ENCODE assay signal across 17 cellular contexts in genomic region chr3:71885001-71885400, GRCh38.
"Had no signal": no experiment of that assay in that cellular context is flagged by ENCODE, and none has a peak within 500 bp of the region (broad histone marks: within the 10 kb centered on the region; RNA-seq: fewer than 3 reads in every experiment).

No MANE protein-coding gene starts in this region.

- H3K9me3 Mint-ChIP-seq: activated naive CD8-positive, alpha-beta T cell treated with anti-CD3 and anti-CD28 coated beads, Interleukin-2, amount 10 ng/mL, durations not matched to agents 7 days and 5 days; dendritic cell treated with granulocyte-macrophage colony-stimulating factor and Interleukin-4, amounts not matched to agents 40 ng/mL and 50 ng/mL, for 4 days; memory B cell; natural killer cell; stimulated activated memory B cell treated with anti-CD40 and anti-IgM and Interleukin-4, amounts not matched to agents 10 μg/mL and 1 μg/mL and 100 μg/mL, for 72 hours had no signal

- DNase-seq: activated CD4-positive, alpha-beta T cell treated with anti-CD3 and anti-CD28 coated beads, Interleukin-2, amount 50 U/mL, for 1 hour; activated naive CD4-positive, alpha-beta T cell; activated naive CD8-positive, alpha-beta T cell treated with anti-CD3 and anti-CD28 coated beads, Interleukin-2, amount 10 ng/mL, durations not matched to agents 7 days and 5 days; cerebellar nuclear complex; effector memory CD4-positive, alpha-beta T cell; gastrocnemius medialis; heart left ventricle; kidney; left ventricle myocardium inferior; natural killer cell; thyroid gland had no signal

- H3K4me1 Mint-ChIP-seq: activated naive CD8-positive, alpha-beta T cell treated with anti-CD3 and anti-CD28 coated beads, Interleukin-2, amount 10 ng/mL, durations not matched to agents 7 days and 5 days; memory B cell; natural killer cell; stimulated activated memory B cell treated with anti-CD40 and anti-IgM and Interleukin-4, amounts not matched to agents 10 μg/mL and 1 μg/mL and 100 μg/mL, for 72 hours had no signal

- ATAC-seq: gastrocnemius medialis; heart left ventricle; natural killer cell; stimulated activated memory B cell treated with anti-CD40 and anti-IgM and Interleukin-4, amounts not matched to agents 10 μg/mL and 1 μg/mL and 100 μg/mL, for 72 hours had no signal

- H3K36me3 Mint-ChIP-seq: activated naive CD8-positive, alpha-beta T cell treated with anti-CD3 and anti-CD28 coated beads, Interleukin-2, amount 10 ng/mL, durations not matched to agents 7 days and 5 days; memory B cell; natural killer cell; stimulated activated memory B cell treated with anti-CD40 and anti-IgM and Interleukin-4, amounts not matched to agents 10 μg/mL and 1 μg/mL and 100 μg/mL, for 72 hours had no signal

- H3K27ac Mint-ChIP-seq: activated naive CD8-positive, alpha-beta T cell treated with anti-CD3 and anti-CD28 coated beads, Interleukin-2, amount 10 ng/mL, durations not matched to agents 7 days and 5 days; dendritic cell treated with granulocyte-macrophage colony-stimulating factor and Interleukin-4, amounts not matched to agents 40 ng/mL and 50 ng/mL, for 4 days; memory B cell; natural killer cell; stimulated activated memory B cell treated with anti-CD40 and anti-IgM and Interleukin-4, amounts not matched to agents 10 μg/mL and 1 μg/mL and 100 μg/mL, for 72 hours had no signal

- H3K4me3 Mint-ChIP-seq: activated naive CD8-positive, alpha-beta T cell treated with anti-CD3 and anti-CD28 coated beads, Interleukin-2, amount 10 ng/mL, durations not matched to agents 7 days and 5 days; dendritic cell treated with granulocyte-macrophage colony-stimulating factor and Interleukin-4, amounts not matched to agents 40 ng/mL and 50 ng/mL, for 4 days; memory B cell; natural killer cell; stimulated activated memory B cell treated with anti-CD40 and anti-IgM and Interleukin-4, amounts not matched to agents 10 μg/mL and 1 μg/mL and 100 μg/mL, for 72 hours had no signal

- H3K4me3 ChIP-seq: breast epithelium, gastrocnemius medialis, heart left ventricle, left ventricle myocardium inferior, thyroid gland, vagina had no signal

- H3K36me3 ChIP-seq: breast epithelium, gastrocnemius medialis, heart left ventricle, left ventricle myocardium inferior, thyroid gland, vagina had no signal

- H3K4me1 ChIP-seq: breast epithelium, gastrocnemius medialis, heart left ventricle, left ventricle myocardium inferior, thyroid gland, vagina had no signal

- H3K9me3 ChIP-seq: breast epithelium, gastrocnemius medialis, heart left ventricle, left ventricle myocardium inferior, thyroid gland, vagina had no signal

- H3K27ac ChIP-seq: breast epithelium, epithelial cell of prostate, gastrocnemius medialis, heart left ventricle, left ventricle myocardium inferior, thyroid gland, vagina had no signal

- H3K27me3 ChIP-seq: breast epithelium, gastrocnemius medialis, thyroid gland, vagina had no signal
